In the genomic region with DNA sequence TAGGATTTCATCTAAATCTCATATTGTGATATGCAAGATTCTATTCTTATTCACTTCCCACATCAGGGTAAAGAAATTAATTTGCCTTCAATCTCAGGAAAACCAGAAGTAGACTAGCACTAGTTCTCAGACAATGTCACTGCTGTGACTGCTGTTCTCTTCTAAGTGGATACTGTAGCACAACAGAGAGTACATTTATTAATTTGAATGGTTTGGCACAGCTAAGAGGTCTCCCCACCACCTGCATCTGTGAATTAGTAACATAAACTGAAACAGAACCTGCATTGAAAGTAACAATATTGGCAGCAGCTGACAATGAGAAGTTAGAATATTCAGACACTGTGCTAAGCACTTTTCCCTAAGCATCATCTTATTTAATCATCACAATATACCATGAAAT, we compare ENCODE assay signal across 1 cellular context.
TF ChIP-seq lines count a peak whose summit lies in the region.

No MANE protein-coding gene starts in this region.

TF ChIP-seq in neural cell, 6 proteins besides CTCF, POLR2A, EP300 and RAD21 (continued from another document):
- TF ChIP-seq REST (IDR thresholded peaks at IDR 0.05; ENCODE audit: borderline replicate concordance) = no peak
- no peak for TF ChIP-seq POLR2AphosphoS5 (IDR thresholded peaks at IDR 0.05)
- TF ChIP-seq MXI1 (conservative IDR thresholded peaks at IDR 0.05; ENCODE audit: poor library complexity, severe bottlenecking) = no peak
- TF ChIP-seq EZH2 (IDR thresholded peaks at IDR 0.05; ENCODE audit: borderline replicate concordance, insufficient read depth, low read length, poor library complexity, severe bottlenecking) = no peak
